ENCODE assay signal across 27 cellular contexts in the genomic region with DNA sequence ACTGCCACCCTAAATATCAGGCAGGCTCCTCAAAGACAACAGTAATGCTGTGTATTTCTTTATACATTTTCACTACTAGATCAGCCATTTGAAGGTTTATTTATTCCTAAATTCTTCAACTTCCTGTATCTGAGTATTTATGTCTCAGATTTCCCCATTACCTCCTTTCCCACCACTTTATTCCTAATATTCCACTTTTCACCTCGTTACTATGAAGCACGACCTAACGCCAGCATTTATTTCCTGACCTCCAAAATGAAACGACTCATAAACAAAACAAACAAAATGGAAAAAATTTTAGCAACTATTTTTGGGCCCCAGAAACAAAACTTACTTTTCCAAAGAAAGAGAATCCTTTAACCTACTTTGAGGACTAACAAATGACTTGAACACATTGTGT.
DNase-seq lines count a peak whose midpoint lies in the region; ATAC-seq and TF ChIP-seq lines count a peak whose summit lies in the region.
"Had no signal": no experiment of that assay in that cellular context is flagged by ENCODE, and none has a peak within 500 bp of the region (broad histone marks: within the 10 kb centered on the region; RNA-seq: fewer than 3 reads in every experiment).

No MANE protein-coding gene starts in this region.

- peak overlapping the region; percentile 88; the same call in 1 of the 2 replicates for H3K27ac ChIP-seq in C4-2B
- peak overlapping the region; percentile 97 for H3K27ac ChIP-seq in SJSA1
- no peak overlapping the region for H3K27ac ChIP-seq in fibroblast of lung (ENCODE audit: insufficient read depth, low read length)
- H3K27ac ChIP-seq: cardiac muscle cell, pancreas, right atrium auricular region had no signal

- no peak for ATAC-seq in GM21529 (IDR thresholded peaks at IDR 0.05; ENCODE audit: unreplicated experiment)
- ATAC-seq in HG03354 (IDR thresholded peaks at IDR 0.05; ENCODE audit: poor library complexity, severe bottlenecking, unreplicated experiment), result no peak
- no peak for ATAC-seq in GM21786 (IDR thresholded peaks at IDR 0.05; ENCODE audit: unreplicated experiment)
- ATAC-seq: CD8-positive, alpha-beta T cell; left colon; naive thymus-derived CD8-positive, alpha-beta T cell; pancreas; SK-N-SH treated with all-trans-retinoic acid at 6 μM for 48 hours had no signal

- H3K27ac Mint-ChIP-seq in osteocyte (ENCODE audit: unreplicated experiment), result peak overlapping the region; percentile 51
- no peak overlapping the region for H3K27ac Mint-ChIP-seq in glutamatergic neuron (ENCODE audit: unreplicated experiment)
- H3K27ac Mint-ChIP-seq: activated naive CD4-positive, alpha-beta T cell treated with anti-CD3 and anti-CD28 coated beads for 36 hours; CD8-positive, alpha-beta T cell had no signal

- no peaks in the 10 kb centered on the region for H4K20me1 ChIP-seq in fibroblast of lung (ENCODE audit: control insufficient read depth, extremely low read depth, insufficient read depth, low read length)

- H3K4me1 Mint-ChIP-seq in osteocyte (ENCODE audit: unreplicated experiment) (peaks cover 65% of the 10 kb centered on the region), glutamatergic neuron (ENCODE audit: low read depth, unreplicated experiment) (peaks cover 48% of the 10 kb centered on the region)

- H3K27me3 Mint-ChIP-seq in osteocyte (ENCODE audit: unreplicated experiment) (no peaks in the 10 kb centered on the region), glutamatergic neuron (ENCODE audit: unreplicated experiment) (peaks cover 10% of the 10 kb centered on the region)

- TF ChIP-seq CTCF in C4-2B (conservative IDR thresholded peaks at IDR 0.05) (no peak), fibroblast of lung (conservative IDR thresholded peaks at IDR 0.05 in 1 of 2, IDR thresholded peaks at IDR 0.05 in 1 of 2; ENCODE audit: low read depth in 1 of 2, low read length in 2 of 2) (no peak), osteocyte (IDR thresholded peaks at IDR 0.05) (no peak), glutamatergic neuron (IDR thresholded peaks at IDR 0.05; ENCODE audit: partially characterized antibody, unreplicated experiment) (no peak)

- no peaks in the 10 kb centered on the region for H3K36me3 ChIP-seq in SJSA1
- H3K36me3 ChIP-seq in fibroblast of lung (ENCODE audit: control insufficient read depth, insufficient read depth, low read length), result no peaks in the 10 kb centered on the region
- H3K36me3 ChIP-seq: cardiac muscle cell, pancreas, right atrium auricular region, tibial nerve had no signal

- H3K27me3 ChIP-seq in SJSA1 (replicated peaks), result no peaks in the 10 kb centered on the region
- H3K27me3 ChIP-seq in fibroblast of lung (ENCODE audit: control insufficient read depth, insufficient read depth, low read length), result no peaks in the 10 kb centered on the region
- H3K27me3 ChIP-seq: cardiac muscle cell, pancreas, right atrium auricular region, tibial nerve had no signal

- H3K9me3 Mint-ChIP-seq in osteocyte (ENCODE audit: unreplicated experiment) (peaks cover 5% of the 10 kb centered on the region), glutamatergic neuron (ENCODE audit: unreplicated experiment) (peaks cover 4% of the 10 kb centered on the region)
- H3K9me3 Mint-ChIP-seq: activated naive CD4-positive, alpha-beta T cell treated with anti-CD3 and anti-CD28 coated beads for 36 hours; CD8-positive, alpha-beta T cell; naive thymus-derived CD8-positive, alpha-beta T cell had no signal

- H2AFZ ChIP-seq in fibroblast of lung (ENCODE audit: low read length), result peak overlapping the region; percentile 22

- H3K36me3 Mint-ChIP-seq in osteocyte (ENCODE audit: unreplicated experiment) (no peaks in the 10 kb centered on the region), glutamatergic neuron (ENCODE audit: unreplicated experiment) (no peaks in the 10 kb centered on the region)
- H3K36me3 Mint-ChIP-seq: CD8-positive, alpha-beta T cell; naive thymus-derived CD8-positive, alpha-beta T cell had no signal

- H3K4me2 ChIP-seq in fibroblast of lung (ENCODE audit: extremely low read depth, insufficient read depth, low read length), result peak overlapping the region; percentile 34

- H3K9me3 ChIP-seq in SJSA1 (replicated peaks) (no peaks in the 10 kb centered on the region), fibroblast of lung (ENCODE audit: control insufficient read depth, insufficient read depth, low read depth, low read length) (no peaks in the 10 kb centered on the region)
- H3K9me3 ChIP-seq: pancreas, right atrium auricular region, tibial nerve had no signal

- no peaks in the 10 kb centered on the region for H3K79me2 ChIP-seq in fibroblast of lung (ENCODE audit: control insufficient read depth, insufficient read depth, low read length)

- H3K4me3 Mint-ChIP-seq in osteocyte (ENCODE audit: unreplicated experiment), result no peak overlapping the region
- no peak overlapping the region for H3K4me3 Mint-ChIP-seq in glutamatergic neuron (ENCODE audit: unreplicated experiment)
- H3K4me3 Mint-ChIP-seq: activated naive CD4-positive, alpha-beta T cell treated with anti-CD3 and anti-CD28 coated beads for 36 hours; CD8-positive, alpha-beta T cell; naive thymus-derived CD8-positive, alpha-beta T cell had no signal

- no peak for DNase-seq in SJSA1 (ENCODE audit: low read depth in 1 of 2, low spot score in 2 of 2)
- no peak for DNase-seq in fibroblast of lung (ENCODE audit: low read depth in 2 of 2)
- no peak for DNase-seq in osteocyte (ENCODE audit: extremely low spot score, unreplicated experiment)
- no peak for DNase-seq in glutamatergic neuron
- DNase-seq: 8988T; activated CD4-positive, alpha-beta T cell treated with anti-CD3 and anti-CD28 coated beads for 48 hours; activated naive CD4-positive, alpha-beta T cell treated with anti-CD3 and anti-CD28 coated beads for 36 hours; activated T-cell treated with anti-CD3 and anti-CD28 coated beads, Interleukin-2, amount 50 U/mL, for 48 hours; AML-193; amniotic stem cell; CD8-positive, alpha-beta T cell; left colon; naive thymus-derived CD8-positive, alpha-beta T cell; NCI-H1092; NCI-H187; pancreas; stimulated activated CD4-positive, alpha-beta T cell treated with anti-CD3 and anti-CD28 coated beads, Interleukin-4, amount 100 ng/mL, for 4 hours; stimulated activated naive CD4-positive, alpha-beta T cell; T-helper 2 cell had no signal

- no peak overlapping the region for H3K9ac ChIP-seq in fibroblast of lung (ENCODE audit: insufficient read depth, low read length)

- H3K4me1 ChIP-seq in SJSA1 (replicated peaks), result peaks cover 80% of the 10 kb centered on the region
- peaks cover 16% of the 10 kb centered on the region for H3K4me1 ChIP-seq in fibroblast of lung (ENCODE audit: control insufficient read depth, extremely low read depth, insufficient read depth, low read length)
- H3K4me1 ChIP-seq: right atrium auricular region had no signal

- H3K4me3 ChIP-seq in SJSA1 (no peak overlapping the region), fibroblast of lung (replicated peaks in 1 of 4; ENCODE audit: control extremely low read depth in 1 of 4, insufficient read depth in 1 of 4, low read depth in 3 of 4, low read length in 4 of 4) (no peak overlapping the region)
- H3K4me3 ChIP-seq: cardiac muscle cell, pancreas, right atrium auricular region, tibial nerve had no signal
